1 cellular context compared by ENCODE assay signal in genomic region chr12:108618079-108618952, GRCh38.
TF ChIP-seq lines count a peak whose summit lies in the region.

No MANE protein-coding gene starts in this region.

TF ChIP-seq in GM12878, 131 proteins besides CTCF, POLR2A, EP300 and RAD21 (continues in another document):
- TF ChIP-seq MAX (IDR thresholded peaks at IDR 0.05; ENCODE audit: low read depth, low read length), result no peak
- no peak for TF ChIP-seq ZNF622 (IDR thresholded peaks at IDR 0.05)
- TF ChIP-seq FOXM1 (IDR thresholded peaks at IDR 0.05; ENCODE audit: low read depth, low read length), result no peak
- TF ChIP-seq PBX3 (IDR thresholded peaks at IDR 0.05; ENCODE audit: insufficient replicate concordance, low read depth, low read length), result no peak
- TF ChIP-seq E2F4 (IDR thresholded peaks at IDR 0.05; ENCODE audit: low read depth, low read length), result no peak
- no peak for TF ChIP-seq MLLT1 (IDR thresholded peaks at IDR 0.05)
- TF ChIP-seq SMC3 (IDR thresholded peaks at IDR 0.05; ENCODE audit: borderline replicate concordance, low read length), result peak; percentile 98
- 0 out of 2 replicates have a peak, but pooled peaks have one; percentile 2 for TF ChIP-seq SMARCA5 (IDR thresholded peaks at IDR 0.05)
- TF ChIP-seq EED (IDR thresholded peaks at IDR 0.05; ENCODE audit: low read depth), result peak; percentile 64; the same call in 1 of the 2 replicates
- TF ChIP-seq TBL1XR1 (IDR thresholded peaks at IDR 0.05; ENCODE audit: low read depth, low read length), result no peak
- TF ChIP-seq MYB (IDR thresholded peaks at IDR 0.05; ENCODE audit: borderline replicate concordance, low read depth, low read length), result no peak
- TF ChIP-seq ELK1 (IDR thresholded peaks at IDR 0.05; ENCODE audit: low read depth, low read length), result no peak
- no peak for TF ChIP-seq E2F8 (IDR thresholded peaks at IDR 0.05; ENCODE audit: low read depth, partially characterized antibody)
- TF ChIP-seq PRDM15 (CRISPR knock-in tag; IDR thresholded peaks at IDR 0.05), result no peak
- peak; percentile 84 for TF ChIP-seq YY1 (IDR thresholded peaks at IDR 0.05; ENCODE audit: low read depth, low read length)
- TF ChIP-seq EGR1 (IDR thresholded peaks at IDR 0.05; ENCODE audit: borderline replicate concordance in 1 of 2, low read depth in 2 of 2, low read length in 2 of 2), result 0 out of 3 replicates have a peak, but pooled peaks of 1 of the 2 experiments have one; percentile 13
- no peak for TF ChIP-seq SMAD1 (IDR thresholded peaks at IDR 0.05; ENCODE audit: low read depth, partially characterized antibody)
- no peak for TF ChIP-seq POLR2AphosphoS5 (IDR thresholded peaks at IDR 0.05; ENCODE audit: low read length)
- 0 out of 2 replicates have a peak, but pooled peaks have one; percentile 54 for TF ChIP-seq ESRRA (IDR thresholded peaks at IDR 0.05; ENCODE audit: low read length)
- no peak for TF ChIP-seq ZBTB40 (IDR thresholded peaks at IDR 0.05; ENCODE audit: borderline replicate concordance)
- peak; percentile 45; the same call in 1 of the 2 replicates for TF ChIP-seq ZNF592 (IDR thresholded peaks at IDR 0.05)
- TF ChIP-seq KDM1A (IDR thresholded peaks at IDR 0.05; ENCODE audit: borderline replicate concordance), result no peak
- TF ChIP-seq POU2F2 (IDR thresholded peaks at IDR 0.05; ENCODE audit: borderline replicate concordance, low read depth, low read length), result 0 out of 3 replicates have a peak, but pooled peaks have one; percentile 31
- no peak for TF ChIP-seq GABPA (IDR thresholded peaks at IDR 0.05; ENCODE audit: low read depth)
- no peak; the same call in 1 of the 2 replicates for TF ChIP-seq GATAD2B (conservative IDR thresholded peaks at IDR 0.05; ENCODE audit: low read depth)
- TF ChIP-seq SUZ12 (IDR thresholded peaks at IDR 0.05; ENCODE audit: unreplicated experiment), result no peak
- TF ChIP-seq KAT2A (conservative IDR thresholded peaks at IDR 0.05; ENCODE audit: control insufficient read depth, low read depth, low read length), result no peak
- TF ChIP-seq CBX5 (IDR thresholded peaks at IDR 0.05; ENCODE audit: low read depth), result no peak; the same call in 1 of the 2 replicates
- no peak for TF ChIP-seq TARDBP (IDR thresholded peaks at IDR 0.05; ENCODE audit: borderline replicate concordance)
- TF ChIP-seq CREB1 (IDR thresholded peaks at IDR 0.05; ENCODE audit: low read depth), result no peak
- no peak for TF ChIP-seq USF2 (IDR thresholded peaks at IDR 0.05; ENCODE audit: borderline replicate concordance, low read depth, low read length)
- peak; percentile 1 to 31; a peak in 1 of 4 replicates for TF ChIP-seq BHLHE40 (IDR thresholded peaks at IDR 0.05; ENCODE audit: borderline replicate concordance in 1 of 2, low read depth in 2 of 2, low read length in 1 of 2)
- TF ChIP-seq RELA (IDR thresholded peaks at IDR 0.05; ENCODE audit: borderline replicate concordance, partially characterized antibody), result peak; percentile 60
- no peak for TF ChIP-seq ZNF384 (IDR thresholded peaks at IDR 0.05; ENCODE audit: borderline replicate concordance, low read depth, low read length)
- TF ChIP-seq BRCA1 (IDR thresholded peaks at IDR 0.05; ENCODE audit: low read depth, low read length), result no peak
- TF ChIP-seq CHD2 (IDR thresholded peaks at IDR 0.05; ENCODE audit: borderline replicate concordance, low read depth, low read length), result 0 out of 2 replicates have a peak, but pooled peaks have one; percentile 35
- no peak for TF ChIP-seq CREM (IDR thresholded peaks at IDR 0.05; ENCODE audit: low read depth)
